ENCODE assay signal across 9 cellular contexts in the genomic region with DNA sequence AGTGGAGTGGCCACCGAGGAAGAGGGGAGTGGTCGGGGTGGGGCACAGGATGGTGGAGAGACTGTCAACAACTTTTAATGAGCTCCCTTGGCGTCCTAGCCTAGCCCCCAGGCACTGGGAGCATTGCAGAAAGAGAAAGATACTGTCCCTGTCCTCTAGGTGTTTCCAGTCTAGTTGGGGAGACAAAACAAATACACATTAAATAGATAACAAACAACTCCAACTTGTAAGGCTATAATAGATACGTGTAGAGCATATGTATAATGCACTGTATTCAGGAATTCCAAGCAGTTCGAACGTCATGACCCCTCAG. TPM values are rescaled to one million over a fixed set of nuclear protein-coding genes. Genes with fewer than 3 reads are reported as not detected.
DNase-seq lines count a peak whose midpoint lies in the region; ATAC-seq and TF ChIP-seq lines count a peak whose summit lies in the region.
"Had no signal": no experiment of that assay in that cellular context is flagged by ENCODE, and none has a peak within 500 bp of the region (broad histone marks: within the 10 kb centered on the region; RNA-seq: fewer than 3 reads in every experiment).

No MANE protein-coding gene starts in this region.

- no peaks in the 10 kb centered on the region for H3K9me3 Mint-ChIP-seq in activated CD4-positive, alpha-beta T cell treated with anti-CD3 and anti-CD28 coated beads, Interleukin-2, amount 10 ng/mL, durations not matched to agents 24 days and 14 days
- H3K9me3 Mint-ChIP-seq in stimulated activated naive B cell treated with anti-CD40 and anti-IgM and Interleukin-4, amounts not matched to agents 10 μg/mL and 1 μg/mL and 100 μg/mL, for 72 hours = peaks cover 0 to 1% of the 10 kb centered on the region in 2 donors

- H3K27ac ChIP-seq in SJCRH30 (no peak overlapping the region), esophagus muscularis mucosa (replicated peaks in 1 of 4) (peak overlapping the region in 2 of 4 donors; percentile 77 to 85)

- peak overlapping the region; percentile 87 for H3K4me3 ChIP-seq in SJCRH30
- H3K4me3 ChIP-seq in esophagus muscularis mucosa = peak overlapping the region; percentile 83 to 98 (median 94)

- no peak for DNase-seq in activated CD4-positive, alpha-beta T cell treated with anti-CD3 and anti-CD28 coated beads, Interleukin-2, amount 10 ng/mL, durations not matched to agents 24 days and 14 days
- no peak for DNase-seq in activated CD4-positive, alpha-beta T cell treated with anti-CD3 and anti-CD28 coated beads for 1 hour
- DNase-seq in SJCRH30 (no peak), esophagus muscularis mucosa (ENCODE audit: extremely low spot score) (no peak), DMS53 treated with DMSO at 0.1 percent for 48 hours (lab: John Stamatoyannopoulos, UW; ENCODE audit: unreplicated experiment) (no peak), anterior cingulate cortex (lab: John Stamatoyannopoulos, UW) (no peak), NCI-H1436 treated with DMSO at 0.1 percent for 48 hours (lab: John Stamatoyannopoulos, UW) (no peak)
- no peak for DNase-seq in stimulated activated naive B cell treated with anti-CD40 and anti-IgM and Interleukin-4, amounts not matched to agents 10 μg/mL and 1 μg/mL and 100 μg/mL, for 72 hours

- no peak for TF ChIP-seq POLR2A in esophagus muscularis mucosa (IDR thresholded peaks at IDR 0.05; ENCODE audit: low read depth)

- H3K27me3 ChIP-seq in SJCRH30 (no peaks in the 10 kb centered on the region), esophagus muscularis mucosa (no peaks in the 10 kb centered on the region)

- H3K4me1 ChIP-seq in SJCRH30 = peaks cover 17% of the 10 kb centered on the region
- H3K4me1 ChIP-seq in esophagus muscularis mucosa = peaks cover 16 to 24% (median 17%) of the 10 kb centered on the region in 4 donors

- ATAC-seq in stimulated activated naive B cell treated with anti-CD40 and anti-IgM and Interleukin-4, amounts not matched to agents 10 μg/mL and 1 μg/mL and 100 μg/mL, for 72 hours (replicated peaks) = no peak

- H3K36me3 Mint-ChIP-seq in activated CD4-positive, alpha-beta T cell treated with anti-CD3 and anti-CD28 coated beads, Interleukin-2, amount 10 ng/mL, durations not matched to agents 24 days and 14 days (ENCODE audit: low read depth) = peaks cover 6% of the 10 kb centered on the region
- peaks cover 0 to 3% of the 10 kb centered on the region in 2 donors for H3K36me3 Mint-ChIP-seq in stimulated activated naive B cell treated with anti-CD40 and anti-IgM and Interleukin-4, amounts not matched to agents 10 μg/mL and 1 μg/mL and 100 μg/mL, for 72 hours

- peaks cover 27% of the 10 kb centered on the region for H3K4me1 Mint-ChIP-seq in activated CD4-positive, alpha-beta T cell treated with anti-CD3 and anti-CD28 coated beads, Interleukin-2, amount 10 ng/mL, durations not matched to agents 24 days and 14 days
- peaks cover 29 to 44% of the 10 kb centered on the region in 2 donors for H3K4me1 Mint-ChIP-seq in stimulated activated naive B cell treated with anti-CD40 and anti-IgM and Interleukin-4, amounts not matched to agents 10 μg/mL and 1 μg/mL and 100 μg/mL, for 72 hours

- H3K9me3 ChIP-seq in SJCRH30 (replicated peaks) (no peaks in the 10 kb centered on the region), esophagus muscularis mucosa (no peaks in the 10 kb centered on the region)

- H3K27me3 Mint-ChIP-seq in activated CD4-positive, alpha-beta T cell treated with anti-CD3 and anti-CD28 coated beads, Interleukin-2, amount 10 ng/mL, durations not matched to agents 24 days and 14 days = peaks cover 4% of the 10 kb centered on the region
- H3K27me3 Mint-ChIP-seq in stimulated activated naive B cell treated with anti-CD40 and anti-IgM and Interleukin-4, amounts not matched to agents 10 μg/mL and 1 μg/mL and 100 μg/mL, for 72 hours = no peaks in the 10 kb centered on the region

- intact Hi-C loops in activated CD4-positive, alpha-beta T cell treated with anti-CD3 and anti-CD28 coated beads, Interleukin-2, amount 10 ng/mL, durations not matched to agents 24 days and 14 days (cut with micrococcal nuclease) = loop anchor here (2.0 to 5.0 kb wide), 2 partner anchors 45 to 49 kb away; a partner anchor contains a TSS
- intact Hi-C loops in esophagus muscularis mucosa (cut with DNase I) = loop anchor here (5.0 kb wide), 1 partner anchor 41 kb away; no protein-coding TSS in a partner anchor

- WGBS in esophagus muscularis mucosa = 36% methylated on average over 6 of the region's 6 CpGs

- no peak for TF ChIP-seq EP300 in esophagus muscularis mucosa (IDR thresholded peaks at IDR 0.05)

- TF ChIP-seq CTCF in esophagus muscularis mucosa (IDR thresholded peaks at IDR 0.05) = no peak

- H3K4me3 Mint-ChIP-seq in activated CD4-positive, alpha-beta T cell treated with anti-CD3 and anti-CD28 coated beads, Interleukin-2, amount 10 ng/mL, durations not matched to agents 24 days and 14 days = peak overlapping the region; percentile 93
- peak overlapping the region; percentile 77 to 91 for H3K4me3 Mint-ChIP-seq in stimulated activated naive B cell treated with anti-CD40 and anti-IgM and Interleukin-4, amounts not matched to agents 10 μg/mL and 1 μg/mL and 100 μg/mL, for 72 hours

- H3K36me3 ChIP-seq in SJCRH30 = no peaks in the 10 kb centered on the region
- no peaks in the 10 kb centered on the region for H3K36me3 ChIP-seq in esophagus muscularis mucosa

- peak overlapping the region; percentile 62 for H3K27ac Mint-ChIP-seq in activated CD4-positive, alpha-beta T cell treated with anti-CD3 and anti-CD28 coated beads, Interleukin-2, amount 10 ng/mL, durations not matched to agents 24 days and 14 days
- H3K27ac Mint-ChIP-seq in stimulated activated naive B cell treated with anti-CD40 and anti-IgM and Interleukin-4, amounts not matched to agents 10 μg/mL and 1 μg/mL and 100 μg/mL, for 72 hours = peak overlapping the region; percentile 81

RNA-seq across cellular contexts. Expression of a gene that starts 0.4 kb away (rescaled TPM):
- 43.8 and 44.0 TPM in 2 replicates for total RNA-seq in activated CD4-positive, alpha-beta T cell treated with anti-CD3 and anti-CD28 coated beads, Interleukin-2, amount 10 ng/mL, durations not matched to agents 24 days and 14 days
- 40.9 and 41.5 TPM in 2 replicates for total RNA-seq in SJCRH30 (2014; rRNA removed; shearing (Covaris generic))
- total RNA-seq in esophagus muscularis mucosa = 10 to 100 TPM; 14.1 to 21.7 (median 19.0) TPM

RNA-seq across cellular contexts. Expression of a gene that starts 14.0 kb away (rescaled TPM):
- total RNA-seq in activated CD4-positive, alpha-beta T cell treated with anti-CD3 and anti-CD28 coated beads, Interleukin-2, amount 10 ng/mL, durations not matched to agents 24 days and 14 days = not detected in 2 replicates
- 0.24 and 0.58 TPM in 2 replicates for total RNA-seq in SJCRH30 (2014; rRNA removed; shearing (Covaris generic))
- not detected for total RNA-seq in esophagus muscularis mucosa
- total RNA-seq: T-helper 2 cell treated with Interferon-gamma antibody and Interleukin-4, amounts not matched to agents 100 ng/mL and 5 ng/mL, for 36 hours had no signal

RNA-seq across cellular contexts. Expression of a gene that starts 47.8 kb away (rescaled TPM):
- total RNA-seq in activated CD4-positive, alpha-beta T cell treated with anti-CD3 and anti-CD28 coated beads, Interleukin-2, amount 10 ng/mL, durations not matched to agents 24 days and 14 days = 45.4 and 54.5 TPM in 2 replicates
- 2.4 and 2.5 TPM in 2 replicates for total RNA-seq in SJCRH30 (2014; rRNA removed; shearing (Covaris generic))
- 10 to 100 TPM; 12.9 to 22.5 (median 15.4) TPM for total RNA-seq in esophagus muscularis mucosa
